In the genomic region with DNA sequence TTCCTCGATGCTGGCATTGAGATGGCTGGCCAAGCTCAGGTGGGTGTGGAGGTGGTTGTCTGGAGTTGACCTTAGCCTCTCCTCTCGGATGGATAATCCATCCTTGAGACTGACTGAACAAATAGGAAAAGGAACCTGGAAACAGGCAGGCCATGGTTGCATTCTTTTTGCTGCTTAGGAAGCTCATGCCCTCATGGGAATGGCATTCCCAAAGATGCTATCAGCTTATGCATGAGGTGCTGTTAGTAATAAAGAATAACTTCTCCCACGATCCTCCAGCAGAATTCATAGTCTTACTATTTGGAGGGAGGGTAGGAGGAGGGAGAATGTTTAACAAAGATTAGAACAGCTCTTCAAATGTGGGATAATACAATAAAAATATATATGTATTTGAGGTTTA, we compare ENCODE assay signal across 13 cellular contexts.
DNase-seq lines count a peak whose midpoint lies in the region; ATAC-seq and TF ChIP-seq lines count a peak whose summit lies in the region.
"Had no signal": no experiment of that assay in that cellular context is flagged by ENCODE, and none has a peak within 500 bp of the region (broad histone marks: within the 10 kb centered on the region; RNA-seq: fewer than 3 reads in every experiment).

No MANE protein-coding gene starts in this region.

- H3K9ac ChIP-seq in HCT116 (ENCODE audit: low read length) = no peak overlapping the region

- peak; percentile 24 for ATAC-seq in HCT116
- ATAC-seq in GM19351 (IDR thresholded peaks at IDR 0.05; ENCODE audit: unreplicated experiment) = no peak
- ATAC-seq: stimulated activated naive CD8-positive, alpha-beta T cell treated with anti-CD3 and anti-CD28 coated beads, Interleukin-15, Interleukin-2, amounts not matched to agents 100 U/mL and 50 U/mL, for 24 hours had no signal

- BruUV-seq in HCT116 (replicated peaks; lab: Mats Ljungman, UMichigan) = no TSS peak

- H3K9me3 ChIP-seq in HCT116 (ENCODE audit: control insufficient read depth in 1 of 2, insufficient read depth in 1 of 2, low read depth in 1 of 2, low read length in 2 of 2) (no peaks in the 10 kb centered on the region), uterus (no peaks in the 10 kb centered on the region)

- CTCF ChIA-PET in HCT116 (lab: Charles Lee) = interaction anchor here (0.6 kb wide), 1 partner anchor 26 kb away, joined by 3 read pairs; no protein-coding TSS in a partner anchor

- TF ChIP-seq RAD21 in HCT116 (IDR thresholded peaks at IDR 0.05; ENCODE audit: low read depth) = no peak

- intact Hi-C loops in HCT116 (cut with micrococcal nuclease) (no loop called here), uterus (cut with DNase I; ENCODE audit: low total_unique reads) (no loop called here)

- peak overlapping the region; percentile 63 for H3K4me2 ChIP-seq in HCT116 (ENCODE audit: low read length)

- RAD21 ChIA-PET in HCT116 (lab: Charles Lee; ENCODE audit: low non-redundant PET in 1 of 2, low total read pairs in 2 of 2, uncharacterized antibody in 2 of 2, unreplicated experiment in 2 of 2) = no interaction called here

- no peaks in the 10 kb centered on the region for H4K20me1 ChIP-seq in HCT116 (ENCODE audit: insufficient read depth)

- H3K9me2 ChIP-seq in HCT116 (ENCODE audit: insufficient read depth) = no peaks in the 10 kb centered on the region

- H3K36me3 ChIP-seq in HCT116 (ENCODE audit: control insufficient read depth in 1 of 2, insufficient read depth in 2 of 2, low read length in 2 of 2) (no peaks in the 10 kb centered on the region), uterus (no peaks in the 10 kb centered on the region)

- POLR2A ChIA-PET in HCT116 (lab: Charles Lee) = no interaction called here

- no peak overlapping the region for H3K4me3 ChIP-seq in HCT116 (replicated peaks in 1 of 2; ENCODE audit: low read depth in 1 of 2, low read length in 2 of 2)
- no peak overlapping the region for H3K4me3 ChIP-seq in uterus

- TF ChIP-seq POLR2A in HCT116 (IDR thresholded peaks at IDR 0.05; ENCODE audit: borderline replicate concordance, extremely low read depth, insufficient read depth, insufficient read length) = no peak
- TF ChIP-seq POLR2A in uterus (IDR thresholded peaks at IDR 0.05) = no peak

- H3K27ac ChIP-seq in HCT116 (ENCODE audit: low read depth, low read length) (no peak overlapping the region), angular gyrus (ENCODE audit: low read depth, low read length) (peak overlapping the region; percentile 75), uterus (peak overlapping the region; percentile 18 to 33)

- TF ChIP-seq CTCF in HCT116 (IDR thresholded peaks at IDR 0.05 in 2 of 3, conservative IDR thresholded peaks at IDR 0.05 in 1 of 3; ENCODE audit: borderline replicate concordance in 1 of 3, insufficient read depth in 1 of 3, low read depth in 2 of 3, low read length in 2 of 3) (no peak), uterus (IDR thresholded peaks at IDR 0.05) (no peak)

- H3K79me2 ChIP-seq in HCT116 (ENCODE audit: insufficient read depth, low read length) = no peaks in the 10 kb centered on the region

- no peak overlapping the region for H2AFZ ChIP-seq in HCT116 (ENCODE audit: low read depth, low read length, poor library complexity, severe bottlenecking)

- no peak for DNase-seq in HCT116 (ENCODE audit: low read depth, low spot score)
- peak; percentile 68 for DNase-seq in islet precursor cell
- no peak for DNase-seq in uterus
- no peak for DNase-seq in ureter (ENCODE audit: low spot score)
- DNase-seq in SIG-M5 treated with dmso at 0.1 percent for 504 hours (lab: John Stamatoyannopoulos, UW; ENCODE audit: unreplicated experiment) = no peak
- DNase-seq: activated CD4-positive, alpha-beta T cell treated with anti-CD3 and anti-CD28 coated beads, Interleukin-2, amount 50 U/mL, for 1 hour; aorta; NCI-H1105; OCI-M1; stimulated activated CD4-positive, alpha-beta T cell treated with anti-CD3 and anti-CD28 coated beads, Interleukin-4, amount 100 ng/mL, for 4 hours; stimulated activated naive CD8-positive, alpha-beta T cell treated with anti-CD3 and anti-CD28 coated beads, Interleukin-15, Interleukin-2, amounts not matched to agents 100 U/mL and 50 U/mL, for 24 hours had no signal

- H3K27me3 ChIP-seq in HCT116 (ENCODE audit: insufficient read depth, low read length) (no peaks in the 10 kb centered on the region), uterus (no peaks in the 10 kb centered on the region)

- peaks cover 11 to 40% of the 10 kb centered on the region in 2 experiments for H3K4me1 ChIP-seq in HCT116 (ENCODE audit: control insufficient read depth in 1 of 2, insufficient read depth in 2 of 2, low read length in 2 of 2)
- H3K4me1 ChIP-seq in uterus = peaks cover 0 to 4% of the 10 kb centered on the region in 2 donors

TF ChIP-seq in HCT116, 20 proteins besides CTCF, POLR2A, EP300 and RAD21:
- TF ChIP-seq CBX3 (IDR thresholded peaks at IDR 0.05; ENCODE audit: low read depth) (no peak), EZH2 (IDR thresholded peaks at IDR 0.05) (no peak), ZNF274 (IDR thresholded peaks at IDR 0.05; ENCODE audit: low read depth, low read length) (no peak), ELF1 (IDR thresholded peaks at IDR 0.05; ENCODE audit: borderline replicate concordance, low read depth) (no peak), EZH2phosphoT487 (IDR thresholded peaks at IDR 0.05; ENCODE audit: borderline replicate concordance) (no peak), ZBTB33 (IDR thresholded peaks at IDR 0.05; ENCODE audit: extremely low read depth, insufficient replicate concordance, low read length) (no peak), TCF7L2 (IDR thresholded peaks at IDR 0.05; ENCODE audit: borderline replicate concordance, extremely low read depth, insufficient read depth, insufficient read length) (no peak), YY1 (IDR thresholded peaks at IDR 0.05; ENCODE audit: extremely low read depth, insufficient replicate concordance, low read depth, low read length) (no peak), SRF (IDR thresholded peaks at IDR 0.05; ENCODE audit: low read depth) (no peak), JUND (IDR thresholded peaks at IDR 0.05) (no peak), POLR2AphosphoS5 (IDR thresholded peaks at IDR 0.05; ENCODE audit: low read depth, low read length) (no peak), SIN3A (IDR thresholded peaks at IDR 0.05; ENCODE audit: low read depth) (no peak)
- TF ChIP-seq, protein P1, sequence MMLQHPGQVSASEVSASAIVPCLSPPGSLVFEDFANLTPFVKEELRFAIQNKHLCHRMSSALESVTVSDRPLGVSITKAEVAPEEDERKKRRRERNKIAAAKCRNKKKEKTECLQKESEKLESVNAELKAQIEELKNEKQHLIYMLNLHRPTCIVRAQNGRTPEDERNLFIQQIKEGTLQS (IDR thresholded peaks at IDR 0.05) = no peak
TF ChIP-seq in HCT116: peak in this region for 0.
